Comparison of ENCODE assay signal across 20 cellular contexts in genomic region chr12:1801285-1801975, GRCh38. TPM values are rescaled to one million over a fixed set of nuclear protein-coding genes. Genes with fewer than 3 reads are reported as not detected.
DNase-seq lines count a peak whose midpoint lies in the region; ATAC-seq and TF ChIP-seq lines count a peak whose summit lies in the region.
"Had no signal": no experiment of that assay in that cellular context is flagged by ENCODE, and none has a peak within 500 bp of the region (broad histone marks: within the 10 kb centered on the region; RNA-seq: fewer than 3 reads in every experiment).

No MANE protein-coding gene starts in this region.

- peak; percentile 57 for DNase-seq in CD1c-positive myeloid dendritic cell (ENCODE audit: extremely low spot score)
- DNase-seq in H9, result peak; percentile 24
- DNase-seq in sciatic nerve (ENCODE audit: low spot score), result peak; percentile 47
- no peak for DNase-seq in stimulated activated CD4-positive, alpha-beta T cell treated with anti-CD3 and anti-CD28 coated beads, Interleukin-4, amount 100 ng/mL, for 24 hours
- DNase-seq in HPDE6-E6E7 (ENCODE audit: extremely low spot score), result no peak
- DNase-seq in NOMO-1 treated with DMSO at 0.1 percent for 48 hours (lab: John Stamatoyannopoulos, UW; ENCODE audit: unreplicated experiment), result no peak
- DNase-seq: activated CD4-positive, alpha-beta T cell treated with anti-CD3 and anti-CD28 coated beads for 4 hours; activated T-cell treated with anti-CD3 and anti-CD28 coated beads, Interleukin-2, amount 50 U/mL, for 4 hours; foreskin keratinocyte; GDM1; NCI-H2081 treated with DMSO at 0.1 percent for 48 hours; NCI-H524; stimulated activated CD4-positive, alpha-beta T cell treated with anti-CD3 and anti-CD28 coated beads, Interleukin-4, amount 100 ng/mL, for 4 hours had no signal

- 0 out of 2 replicates have a peak, but pooled peaks cover 2% of the 10 kb centered on the region for H3K27me3 ChIP-seq in H9 (ENCODE audit: insufficient read depth, low read length)
- H3K27me3 ChIP-seq: foreskin keratinocyte, left lung, ovary, SJSA1 had no signal

- no peaks in the 10 kb centered on the region for H3K79me1 ChIP-seq in H9 (ENCODE audit: insufficient read depth, low read depth, low read length, poor library complexity, severe bottlenecking)

- no peaks in the 10 kb centered on the region for H3K36me3 Mint-ChIP-seq in H9 (ENCODE audit: insufficient read depth in 1 of 3, low read depth in 3 of 3)
- H3K36me3 Mint-ChIP-seq in dendritic cell treated with granulocyte-macrophage colony-stimulating factor and Interleukin-4, amounts not matched to agents 40 ng/mL and 50 ng/mL, for 4 days (ENCODE audit: low read depth), result no peaks in the 10 kb centered on the region

- H3K4ac ChIP-seq in H9 (ENCODE audit: low read depth, low read length), result no peak overlapping the region

- H3K27ac ChIP-seq in H9 (ENCODE audit: insufficient read length, low read depth, low read length), result no peak overlapping the region
- H3K27ac ChIP-seq: foreskin keratinocyte, left lung, ovary, SJSA1 had no signal

- H4K91ac ChIP-seq in H9 (ENCODE audit: insufficient read length, low read depth, low read length), result no peak overlapping the region

- no peak overlapping the region for H3K9ac ChIP-seq in H9 (ENCODE audit: extremely low read depth, insufficient read length, low read length)

- no peak overlapping the region for H3K56ac ChIP-seq in H9 (ENCODE audit: insufficient read length, low read depth, low read length)

- H3K23me2 ChIP-seq in H9 (ENCODE audit: insufficient read length, low read depth, low read length, poor library complexity, severe bottlenecking), result peaks cover 4% of the 10 kb centered on the region

- H3K27ac Mint-ChIP-seq in H9, result no peak overlapping the region
- peak overlapping the region; percentile 45 for H3K27ac Mint-ChIP-seq in dendritic cell treated with granulocyte-macrophage colony-stimulating factor and Interleukin-4, amounts not matched to agents 40 ng/mL and 50 ng/mL, for 4 days

- no peaks in the 10 kb centered on the region for H3K4me1 ChIP-seq in H9 (ENCODE audit: insufficient read depth, low read length)
- H3K4me1 ChIP-seq: foreskin keratinocyte had no signal

- intact Hi-C loops in dendritic cell treated with granulocyte-macrophage colony-stimulating factor and Interleukin-4, amounts not matched to agents 40 ng/mL and 50 ng/mL, for 4 days (cut with micrococcal nuclease), result no loop called here
- intact Hi-C loops in sciatic nerve (cut with DNase I), result loop anchor here (10.0 kb wide), 1 partner anchor 793 kb away; no protein-coding TSS in a partner anchor

- no peak overlapping the region for H2BK12ac ChIP-seq in H9 (ENCODE audit: insufficient read length, low read depth, low read length)

- no peak overlapping the region for H3T11ph ChIP-seq in H9 (ENCODE audit: low read length)

- no peak overlapping the region for H3K14ac ChIP-seq in H9 (ENCODE audit: insufficient read depth, low read length)

- ATAC-seq in sciatic nerve (no peak), HG02588 (IDR thresholded peaks at IDR 0.05; ENCODE audit: unreplicated experiment) (no peak)
- ATAC-seq: activated T-cell treated with anti-CD3 and anti-CD28 coated beads, Interleukin-2, amount 50 U/mL, for 4 hours; foreskin keratinocyte; left lung had no signal

- H2BK15ac ChIP-seq in H9 (ENCODE audit: low read depth, low read length), result no peak overlapping the region

- no peak overlapping the region for H2BK120ac ChIP-seq in H9 (ENCODE audit: low read depth, low read length, poor library complexity, severe bottlenecking)

- H3K9me3 Mint-ChIP-seq in H9, result no peaks in the 10 kb centered on the region; a peak in 1 of 5 replicates
- no peaks in the 10 kb centered on the region for H3K9me3 Mint-ChIP-seq in dendritic cell treated with granulocyte-macrophage colony-stimulating factor and Interleukin-4, amounts not matched to agents 40 ng/mL and 50 ng/mL, for 4 days

- no peak overlapping the region for H2AFZ ChIP-seq in H9 (ENCODE audit: low read length)

- H3K4me1 Mint-ChIP-seq in H9, result peaks cover 0 to 3% of the 10 kb centered on the region in 2 experiments; a peak in 2 of 4 replicates
- peaks cover 48% of the 10 kb centered on the region for H3K4me1 Mint-ChIP-seq in dendritic cell treated with granulocyte-macrophage colony-stimulating factor and Interleukin-4, amounts not matched to agents 40 ng/mL and 50 ng/mL, for 4 days (ENCODE audit: low read depth)

- no peak overlapping the region for H3K23ac ChIP-seq in H9 (ENCODE audit: insufficient read length, low read depth, low read length)

- H2BK5ac ChIP-seq in H9 (ENCODE audit: insufficient read length, low read length), result no peak overlapping the region

- H2AK5ac ChIP-seq in H9 (ENCODE audit: insufficient read length, low read length), result no peak overlapping the region

- no peak overlapping the region for H2BK20ac ChIP-seq in H9 (ENCODE audit: low read depth, low read length, poor library complexity, severe bottlenecking)

- peaks cover 4% of the 10 kb centered on the region; the same call in 1 of the 2 replicates for H3K27me3 Mint-ChIP-seq in H9 (ENCODE audit: low read depth)
- no peaks in the 10 kb centered on the region for H3K27me3 Mint-ChIP-seq in dendritic cell treated with granulocyte-macrophage colony-stimulating factor and Interleukin-4, amounts not matched to agents 40 ng/mL and 50 ng/mL, for 4 days
- H3K27me3 Mint-ChIP-seq: B cell had no signal

- no peak overlapping the region for H4K8ac ChIP-seq in H9 (replicated peaks; ENCODE audit: insufficient read length, low read depth, low read length)

- H3K18ac ChIP-seq in H9 (ENCODE audit: insufficient read length, low read depth, low read length), result no peak overlapping the region

- H4K20me1 ChIP-seq in H9 (ENCODE audit: control insufficient read depth, insufficient read depth, insufficient read length), result no peaks in the 10 kb centered on the region

- WGBS in H9 (ENCODE audit: extremely low coverage, insufficient read length, low lambda C conversion rate), result no CpG with 5 or more reads among the region's 16 CpGs

- no peaks in the 10 kb centered on the region for H3K79me2 ChIP-seq in H9 (ENCODE audit: insufficient read depth, low read length)

- H3K4me2 ChIP-seq in H9 (ENCODE audit: insufficient read depth, insufficient read length, low read length), result no peak overlapping the region

- H3K9me3 ChIP-seq in H9 (ENCODE audit: control insufficient read depth, low read depth, low read length), result no peaks in the 10 kb centered on the region
- H3K9me3 ChIP-seq: left lung, ovary, SJSA1 had no signal

- no peak for TF ChIP-seq CTCF in H9 (conservative IDR thresholded peaks at IDR 0.05)

- no peak overlapping the region for H4K5ac ChIP-seq in H9 (ENCODE audit: insufficient read length, low read depth, low read length)

- H3K4me3 Mint-ChIP-seq in H9, result no peak overlapping the region
- H3K4me3 Mint-ChIP-seq in dendritic cell treated with granulocyte-macrophage colony-stimulating factor and Interleukin-4, amounts not matched to agents 40 ng/mL and 50 ng/mL, for 4 days, result no peak overlapping the region
- H3K4me3 Mint-ChIP-seq: activated T-cell treated with anti-CD3 and anti-CD28 coated beads, Interleukin-2, amount 50 U/mL, for 4 hours had no signal

RNA-seq across cellular contexts. Expression of gene LRTM2, which starts 18.9 kb away (rescaled TPM):
- not detected in 2 replicates for total RNA-seq in H9 (2021)
- total RNA-seq in sciatic nerve, result not detected
- total RNA-seq: B cell, foreskin keratinocyte, HepG2, left lung, ovary, SJSA1 had no signal

Comparison
In these comparisons a context has a peak if more than half of its experiments do, and no peak if none do; other contexts are left out.
1. DNase-seq: peak in CD1c-positive myeloid dendritic cell (single experiment), H9 (single experiment) and sciatic nerve (single experiment); none in stimulated activated CD4-positive, alpha-beta T cell treated with anti-CD3 and anti-CD28 coated beads, Interleukin-4, amount 100 ng/mL, for 24 hours (single experiment), HPDE6-E6E7 (single experiment) and NOMO-1 treated with DMSO at 0.1 percent for 48 hours (single experiment).